1 cellular context compared by ENCODE assay signal in the genomic region with DNA sequence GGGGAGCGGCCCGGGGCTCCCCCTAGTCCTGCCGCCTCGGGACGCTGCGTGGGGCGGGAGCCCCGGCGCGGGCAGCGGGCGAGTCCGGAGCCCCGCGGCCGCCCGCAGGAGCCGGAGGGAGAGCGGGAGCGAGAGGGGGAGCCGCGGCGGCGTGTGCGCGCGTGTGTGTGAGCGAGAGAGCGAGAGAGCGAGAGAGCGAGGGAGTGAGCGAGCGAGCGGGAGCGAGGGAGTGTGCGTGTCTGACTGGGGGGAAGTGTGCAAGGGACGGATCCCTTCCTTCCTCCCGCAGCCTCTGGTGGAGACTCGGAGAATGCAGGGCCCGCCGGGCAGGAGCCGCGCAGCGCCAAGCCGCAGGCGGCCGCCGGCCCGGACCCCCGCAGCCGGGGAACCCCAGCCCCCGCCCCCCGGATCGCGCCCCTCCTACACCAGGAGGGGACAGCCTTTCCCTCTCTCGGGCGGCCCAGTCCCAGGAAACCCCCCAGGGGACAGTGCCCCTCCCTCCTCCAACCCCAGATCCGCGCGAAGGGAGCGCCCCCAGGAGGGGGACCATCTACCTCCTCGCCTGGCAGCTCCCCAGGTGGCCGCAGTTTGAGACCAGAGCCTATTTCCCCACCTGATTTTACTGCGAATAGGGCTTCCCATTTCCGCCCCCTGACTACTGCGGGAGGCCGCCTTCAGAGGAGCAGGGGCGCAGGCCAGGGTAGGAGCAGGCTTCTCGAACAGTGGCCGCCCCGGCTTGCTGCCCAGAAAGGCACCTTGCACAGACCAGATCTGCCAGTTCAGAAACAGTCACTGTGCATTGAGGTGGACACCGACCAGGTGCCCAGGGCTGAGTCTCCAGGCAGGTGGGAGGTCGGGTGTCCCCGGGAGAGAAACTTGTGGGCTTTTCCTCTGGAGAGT.
TF ChIP-seq lines count a peak whose summit lies in the region.

A gene with protein sequence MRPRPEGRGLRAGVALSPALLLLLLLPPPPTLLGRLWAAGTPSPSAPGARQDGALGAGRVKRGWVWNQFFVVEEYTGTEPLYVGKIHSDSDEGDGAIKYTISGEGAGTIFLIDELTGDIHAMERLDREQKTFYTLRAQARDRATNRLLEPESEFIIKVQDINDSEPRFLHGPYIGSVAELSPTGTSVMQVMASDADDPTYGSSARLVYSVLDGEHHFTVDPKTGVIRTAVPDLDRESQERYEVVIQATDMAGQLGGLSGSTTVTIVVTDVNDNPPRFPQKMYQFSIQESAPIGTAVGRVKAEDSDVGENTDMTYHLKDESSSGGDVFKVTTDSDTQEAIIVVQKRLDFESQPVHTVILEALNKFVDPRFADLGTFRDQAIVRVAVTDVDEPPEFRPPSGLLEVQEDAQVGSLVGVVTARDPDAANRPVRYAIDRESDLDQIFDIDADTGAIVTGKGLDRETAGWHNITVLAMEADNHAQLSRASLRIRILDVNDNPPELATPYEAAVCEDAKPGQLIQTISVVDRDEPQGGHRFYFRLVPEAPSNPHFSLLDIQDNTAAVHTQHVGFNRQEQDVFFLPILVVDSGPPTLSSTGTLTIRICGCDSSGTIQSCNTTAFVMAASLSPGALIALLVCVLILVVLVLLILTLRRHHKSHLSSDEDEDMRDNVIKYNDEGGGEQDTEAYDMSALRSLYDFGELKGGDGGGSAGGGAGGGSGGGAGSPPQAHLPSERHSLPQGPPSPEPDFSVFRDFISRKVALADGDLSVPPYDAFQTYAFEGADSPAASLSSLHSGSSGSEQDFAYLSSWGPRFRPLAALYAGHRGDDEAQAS (minus strand): TSS at position 241 of the 900 bp plus-strand sequence. CDS start 57,204 bp downstream, outside the sequence.

TF ChIP-seq in liver, 16 proteins besides CTCF, POLR2A, EP300 and RAD21 (continued from another document):
- no peak for TF ChIP-seq GABPA (IDR thresholded peaks at IDR 0.05 in 1 of 2, conservative IDR thresholded peaks at IDR 0.05 in 1 of 2)
